In the genomic region with DNA sequence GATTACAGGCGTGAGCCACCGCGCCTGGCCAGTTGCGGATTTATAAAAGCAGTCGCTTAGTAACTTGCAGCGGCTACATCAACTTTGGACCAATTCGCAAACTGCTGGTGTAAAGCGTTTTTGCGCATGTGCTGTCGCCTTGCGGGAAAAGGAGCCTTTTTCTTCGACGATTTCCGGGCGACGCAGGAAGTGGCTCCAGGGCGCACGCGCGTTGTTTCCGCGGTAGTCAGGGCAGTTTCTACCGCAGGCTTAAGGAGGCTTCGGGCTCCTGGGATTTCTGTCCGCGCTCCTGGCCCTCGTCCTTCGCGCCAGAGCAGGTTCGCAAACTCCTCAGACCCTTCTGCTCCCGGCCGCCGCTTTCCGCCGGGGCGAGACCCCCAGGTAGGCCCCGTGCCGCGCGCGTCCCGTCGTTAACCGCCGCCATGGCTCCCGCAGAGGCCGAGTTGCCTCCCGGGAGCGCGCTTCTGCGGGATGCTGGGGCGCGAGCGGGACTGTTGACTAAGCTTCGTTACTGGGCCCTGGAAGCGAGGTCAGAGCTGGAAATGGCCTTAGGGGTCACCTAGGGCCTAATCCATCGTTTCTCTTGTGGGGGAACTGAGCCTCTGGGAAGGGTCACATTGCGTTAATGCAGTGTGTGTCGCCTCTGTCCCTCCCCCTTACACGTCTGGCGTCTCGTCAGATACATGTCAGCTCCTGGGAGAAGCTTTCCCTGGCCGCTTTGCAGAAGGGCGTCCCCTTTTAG, we compare ENCODE assay signal across 8 cellular contexts. TPM values are rescaled to one million over a fixed set of nuclear protein-coding genes. Genes with fewer than 3 reads are reported as not detected.
DNase-seq lines count a peak whose midpoint lies in the region; ATAC-seq, FAIRE-seq and TF ChIP-seq lines count a peak whose summit lies in the region.

A gene with protein sequence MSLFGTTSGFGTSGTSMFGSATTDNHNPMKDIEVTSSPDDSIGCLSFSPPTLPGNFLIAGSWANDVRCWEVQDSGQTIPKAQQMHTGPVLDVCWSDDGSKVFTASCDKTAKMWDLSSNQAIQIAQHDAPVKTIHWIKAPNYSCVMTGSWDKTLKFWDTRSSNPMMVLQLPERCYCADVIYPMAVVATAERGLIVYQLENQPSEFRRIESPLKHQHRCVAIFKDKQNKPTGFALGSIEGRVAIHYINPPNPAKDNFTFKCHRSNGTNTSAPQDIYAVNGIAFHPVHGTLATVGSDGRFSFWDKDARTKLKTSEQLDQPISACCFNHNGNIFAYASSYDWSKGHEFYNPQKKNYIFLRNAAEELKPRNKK (plus strand): TSS at position 214 of the 742 bp plus-strand sequence. CDS start 2,784 bp downstream, outside the sequence.

- H3K9me1 ChIP-seq in endothelial cell of umbilical vein (replicated peaks; ENCODE audit: control insufficient read depth, extremely low read depth, insufficient read depth, low read length) = no peaks in the 10 kb centered on the region

- TF ChIP-seq CTCF in OCI-LY1 (IDR thresholded peaks at IDR 0.05; ENCODE audit: low read length) (no peak), endothelial cell of umbilical vein (IDR thresholded peaks at IDR 0.05; ENCODE audit: extremely low read depth in 1 of 2, insufficient read depth in 1 of 2, low read depth in 1 of 2, low read length in 2 of 2) (no peak)

- DNase-seq in COLO668 (lab: John Stamatoyannopoulos, UW; ENCODE audit: unreplicated experiment) (peak; percentile 92), HuH-7 (ENCODE audit: low spot score) (peak; percentile 90), endothelial cell of umbilical vein (ENCODE audit: low read depth, low spot score) (peak; percentile 93), midbrain (lab: John Stamatoyannopoulos, UW) (peak; percentile 92)
- peak; percentile 84 for DNase-seq in activated CD8-positive, alpha-beta memory T cell treated with anti-CD3 and anti-CD28 coated beads, Interleukin-2, amount 50 U/mL, for 4 hours
- peak; percentile 82 to 86 for DNase-seq in stimulated activated CD8-positive, alpha-beta memory T cell treated with anti-CD3 and anti-CD28 coated beads, Interleukin-15, amount 100 ng/mL, for 48 hours (ENCODE audit: low read depth in 2 of 2)

- POLR2A ChIA-PET in endothelial cell of umbilical vein (lab: Charles Lee) = interaction anchor here (0.6 kb wide), 1 partner anchor 784 kb away, joined by 10 read pairs; no protein-coding TSS in a partner anchor

- peaks cover 17% of the 10 kb centered on the region for H3K4me1 ChIP-seq in OCI-LY1 (ENCODE audit: insufficient read depth, low read length, severe bottlenecking)
- H3K4me1 ChIP-seq in endothelial cell of umbilical vein (ENCODE audit: control insufficient read depth, extremely low read depth, insufficient read depth, low read length) = peaks cover 9% of the 10 kb centered on the region

- CTCF ChIA-PET in endothelial cell of umbilical vein (lab: Charles Lee) = no interaction called here

- H3K27ac ChIP-seq in OCI-LY1 (ENCODE audit: low read depth, low read length, poor library complexity, severe bottlenecking) (peak within 1 kb of the TSS; percentile 65), endothelial cell of umbilical vein (ENCODE audit: insufficient read depth, low read depth, low read length) (peak within 1 kb of the TSS; percentile 80)

- H3K9ac ChIP-seq in OCI-LY1 (ENCODE audit: low read length) (peak within 1 kb of the TSS; percentile 96), endothelial cell of umbilical vein (replicated peaks; ENCODE audit: extremely low read depth, insufficient read depth, low read length) (peak within 1 kb of the TSS; percentile 73)

- H4K20me1 ChIP-seq in OCI-LY1 (ENCODE audit: insufficient read depth, low read length) = no peaks in the 10 kb centered on the region
- H4K20me1 ChIP-seq in endothelial cell of umbilical vein (replicated peaks; ENCODE audit: control insufficient read depth, extremely low read depth, insufficient read depth, low read length) = no peaks in the 10 kb centered on the region

- H3K4me3 ChIP-seq in OCI-LY1 (ENCODE audit: low read depth, low read length, poor library complexity, severe bottlenecking) (peak within 1 kb of the TSS; percentile 99), endothelial cell of umbilical vein (replicated peaks in 1 of 3; ENCODE audit: insufficient read depth in 1 of 3, low read depth in 1 of 3, low read length in 3 of 3) (peak within 1 kb of the TSS; percentile 64 to 79 (median 72))

- H3K27me3 ChIP-seq in OCI-LY1 (ENCODE audit: insufficient read depth, low read length) (no peaks in the 10 kb centered on the region), endothelial cell of umbilical vein (ENCODE audit: control insufficient read depth in 2 of 2, insufficient read depth in 2 of 2, low read length in 2 of 2) (no peaks in the 10 kb centered on the region)

- H3K9me3 ChIP-seq in OCI-LY1 (ENCODE audit: low read length) = no peaks in the 10 kb centered on the region
- no peaks in the 10 kb centered on the region for H3K9me3 ChIP-seq in endothelial cell of umbilical vein (replicated peaks; ENCODE audit: control insufficient read depth, insufficient read depth, low read length)

- peak; percentile 85 for TF ChIP-seq POLR2A in endothelial cell of umbilical vein (IDR thresholded peaks at IDR 0.05; ENCODE audit: low read depth, low read length)

- H3K4me2 ChIP-seq in OCI-LY1 (ENCODE audit: low read length) (peak within 1 kb of the TSS; percentile 73), endothelial cell of umbilical vein (ENCODE audit: insufficient read depth, low read length) (peak within 1 kb of the TSS; percentile 83)

- no peak within 1 kb of the TSS for H2AFZ ChIP-seq in OCI-LY1 (ENCODE audit: low read length)
- peak within 1 kb of the TSS; percentile 77 for H2AFZ ChIP-seq in endothelial cell of umbilical vein (ENCODE audit: low read depth, low read length)

- no peaks in the 10 kb centered on the region for H3K9me2 ChIP-seq in OCI-LY1 (ENCODE audit: low read depth, low read length)

- peak; percentile 92 for FAIRE-seq in endothelial cell of umbilical vein (lab: Jason Lieb, UNC)

- ATAC-seq in GM21390 (IDR thresholded peaks at IDR 0.05; ENCODE audit: unreplicated experiment) = peak; percentile 80

- no peaks in the 10 kb centered on the region for H3F3A ChIP-seq in OCI-LY1 (ENCODE audit: insufficient read depth, low read length)

- intact Hi-C loops in endothelial cell of umbilical vein (cut with micrococcal nuclease) = loop anchor here (2.0 kb wide), 1 partner anchor 30 kb away; no protein-coding TSS in a partner anchor

- BruUV-seq in endothelial cell of umbilical vein (replicated peaks; lab: Mats Ljungman, UMichigan) = TSS peak; percentile 61

- H3K36me3 ChIP-seq in OCI-LY1 (ENCODE audit: insufficient read depth, low read length) (peaks cover 29% of the 10 kb centered on the region), endothelial cell of umbilical vein (ENCODE audit: control insufficient read depth in 2 of 2, extremely low read depth in 1 of 2, insufficient read depth in 2 of 2, low read length in 2 of 2) (peaks cover 18 to 21% of the 10 kb centered on the region in 2 experiments)

- dilution Hi-C loops in endothelial cell of umbilical vein (cut with MboI; ENCODE audit: extremely low pct_ligation_motif_present, low sequenced_read_pairs) = no loop called here

- H3K79me2 ChIP-seq in OCI-LY1 (ENCODE audit: insufficient read depth, low read length) (peaks cover 27% of the 10 kb centered on the region), endothelial cell of umbilical vein (ENCODE audit: control insufficient read depth, insufficient read depth, low read length) (peaks cover 34% of the 10 kb centered on the region)

TF ChIP-seq in endothelial cell of umbilical vein, 7 proteins besides CTCF, POLR2A, EP300 and RAD21:
- TF ChIP-seq, protein P1, sequence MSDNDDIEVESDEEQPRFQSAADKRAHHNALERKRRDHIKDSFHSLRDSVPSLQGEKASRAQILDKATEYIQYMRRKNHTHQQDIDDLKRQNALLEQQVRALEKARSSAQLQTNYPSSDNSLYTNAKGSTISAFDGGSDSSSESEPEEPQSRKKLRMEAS (IDR thresholded peaks at IDR 0.05; ENCODE audit: insufficient read depth, insufficient read length) = peak; percentile 54
- no peak for TF ChIP-seq GATA2 (IDR thresholded peaks at IDR 0.05; ENCODE audit: insufficient read depth, insufficient read length, low read depth, low read length)
- peak; percentile 75 for TF ChIP-seq POLR2AphosphoS5 (IDR thresholded peaks at IDR 0.05; ENCODE audit: insufficient read depth, low read depth, low read length)

RNA-seq across cellular contexts. Expression of the gene that starts here (rescaled TPM):
- 34.1 and 37.1 TPM in 2 replicates for total RNA-seq in endothelial cell of umbilical vein
- polyA plus RNA-seq in endothelial cell of umbilical vein = 38.1 and 55.8 TPM in 2 replicates
- polyA plus RNA-seq in endothelial cell of umbilical vein (2011; cell fraction: cytosol; rRNA removed) = 59.9 and 63.4 TPM in 2 replicates
- 90.9 and 107 TPM in 2 replicates for polyA plus RNA-seq in endothelial cell of umbilical vein (2011; cell fraction: nucleus; rRNA removed)
- polyA plus RNA-seq in endothelial cell of umbilical vein (2012) = 36.1 and 43.6 TPM in 2 replicates
- polyA minus RNA-seq in endothelial cell of umbilical vein = 60.0 and 69.2 TPM in 2 replicates
- polyA minus RNA-seq in endothelial cell of umbilical vein (2011; cell fraction: cytosol; rRNA and poly(A)+ RNA removed) = 50.8 TPM
- 46.8 and 74.9 TPM in 2 replicates for polyA minus RNA-seq in endothelial cell of umbilical vein (2011; cell fraction: nucleus; rRNA and poly(A)+ RNA removed)

Comparison
In these comparisons a context has a peak if more than half of its experiments do, and no peak if none do; other contexts are left out.
1. Peak in every context shown above with its lines: DNase-seq, ATAC-seq, H3K4me3 ChIP-seq and H3K27ac ChIP-seq.